In the genomic region with DNA sequence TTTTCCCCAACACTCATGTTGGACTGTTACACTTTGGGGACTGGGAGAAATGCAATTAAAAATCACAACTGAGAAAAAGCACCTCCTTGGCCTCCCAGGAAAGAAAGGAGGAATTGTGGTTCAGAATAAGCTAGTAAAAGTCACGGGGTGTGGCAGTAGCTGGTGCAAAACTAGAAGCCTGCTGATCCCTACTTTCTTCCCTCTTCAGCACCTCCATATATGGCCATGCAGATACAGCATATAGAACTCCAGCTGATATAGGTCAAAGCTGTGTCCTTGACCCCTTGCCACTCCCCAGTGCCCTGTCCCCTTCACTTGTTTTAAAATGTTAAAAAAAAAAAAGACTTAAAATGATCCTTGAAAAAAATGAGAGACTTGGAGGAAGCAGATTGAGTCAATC, we compare ENCODE assay signal across 23 cellular contexts. TPM values are rescaled to one million over a fixed set of nuclear protein-coding genes. Genes with fewer than 3 reads are reported as not detected.
DNase-seq lines count a peak whose midpoint lies in the region; ATAC-seq, FAIRE-seq and TF ChIP-seq lines count a peak whose summit lies in the region.
"Had no signal": no experiment of that assay in that cellular context is flagged by ENCODE, and none has a peak within 500 bp of the region (broad histone marks: within the 10 kb centered on the region; RNA-seq: fewer than 3 reads in every experiment).

No MANE protein-coding gene starts in this region.

- TF ChIP-seq CTCF in HepG2 (CRISPR knock-in tag; IDR thresholded peaks at IDR 0.05) = no peak
- TF ChIP-seq CTCF in right lobe of liver (IDR thresholded peaks at IDR 0.05) = no peak
- no peak for TF ChIP-seq CTCF in WTC11 (IDR thresholded peaks at IDR 0.05)
- no peak for TF ChIP-seq CTCF in mesothelial cell of epicardium (IDR thresholded peaks at IDR 0.05; ENCODE audit: unreplicated experiment)

- peaks cover 12% of the 10 kb centered on the region for H3K4me1 Mint-ChIP-seq in WTC11
- peaks cover 39% of the 10 kb centered on the region for H3K4me1 Mint-ChIP-seq in mesothelial cell of epicardium
- no peaks in the 10 kb centered on the region for H3K4me1 Mint-ChIP-seq in activated CD4-positive, alpha-beta T cell treated with anti-CD3 and anti-CD28 coated beads, Interleukin-2, amount 10 ng/mL, durations not matched to agents 24 days and 14 days
- H3K4me1 Mint-ChIP-seq: CD4-positive, alpha-beta memory T cell had no signal

- no peaks in the 10 kb centered on the region; the same call in 1 of the 2 replicates for H3K9me3 Mint-ChIP-seq in WTC11
- peaks cover 5% of the 10 kb centered on the region for H3K9me3 Mint-ChIP-seq in mesothelial cell of epicardium
- no peaks in the 10 kb centered on the region for H3K9me3 Mint-ChIP-seq in activated CD4-positive, alpha-beta T cell treated with anti-CD3 and anti-CD28 coated beads, Interleukin-2, amount 10 ng/mL, durations not matched to agents 24 days and 14 days

- BruUV-seq in HepG2 (replicated peaks; lab: Mats Ljungman, UMichigan) = no TSS peak

- H4K20me1 ChIP-seq in HepG2 (ENCODE audit: insufficient read depth, low read length) = no peaks in the 10 kb centered on the region
- H4K20me1 ChIP-seq: BLaER1 had no signal

- POLR2A ChIA-PET in HepG2 (lab: Yijun Ruan, JAX) (no interaction called here), WTC11 (lab: Charles Lee) (no interaction called here)

- H3K27ac Mint-ChIP-seq in WTC11 (no peak overlapping the region), mesothelial cell of epicardium (peak overlapping the region; percentile 82)
- H3K27ac Mint-ChIP-seq in activated CD4-positive, alpha-beta T cell treated with anti-CD3 and anti-CD28 coated beads, Interleukin-2, amount 10 ng/mL, durations not matched to agents 24 days and 14 days = no peak overlapping the region
- H3K27ac Mint-ChIP-seq: CD4-positive, alpha-beta memory T cell had no signal

- no peak overlapping the region for H3K4me2 ChIP-seq in HepG2 (ENCODE audit: low read depth, low read length)
- H3K4me2 ChIP-seq: BLaER1 had no signal

- H2AFZ ChIP-seq in HepG2 (ENCODE audit: low read length) = no peak overlapping the region
- H2AFZ ChIP-seq: GM23248 had no signal

- H3K79me2 ChIP-seq in HepG2 (ENCODE audit: insufficient read depth, low read length) = no peaks in the 10 kb centered on the region

- H3K4me1 ChIP-seq in HepG2 (ENCODE audit: insufficient read depth, low read length) (no peaks in the 10 kb centered on the region), right lobe of liver (peaks cover 0 to 33% (median 0%) of the 10 kb centered on the region in 4 donors)
- H3K4me1 ChIP-seq: BLaER1 had no signal

- H3K36me3 Mint-ChIP-seq in WTC11 (no peaks in the 10 kb centered on the region), mesothelial cell of epicardium (peaks cover 2% of the 10 kb centered on the region)
- no peaks in the 10 kb centered on the region for H3K36me3 Mint-ChIP-seq in activated CD4-positive, alpha-beta T cell treated with anti-CD3 and anti-CD28 coated beads, Interleukin-2, amount 10 ng/mL, durations not matched to agents 24 days and 14 days (ENCODE audit: low read depth)
- H3K36me3 Mint-ChIP-seq: CD4-positive, alpha-beta memory T cell had no signal

- H3K9me3 ChIP-seq in HepG2 (ENCODE audit: low read length) (no peaks in the 10 kb centered on the region), right lobe of liver (no peaks in the 10 kb centered on the region)
- H3K9me3 ChIP-seq: BLaER1 had no signal

- no peak for TF ChIP-seq RAD21 in HepG2 (CRISPR knock-in tag; IDR thresholded peaks at IDR 0.05)

- TF ChIP-seq POLR2A in HepG2 (IDR thresholded peaks at IDR 0.05; ENCODE audit: insufficient read depth in 1 of 2, low read depth in 2 of 2, low read length in 2 of 2) = no peak
- no peak for TF ChIP-seq POLR2A in right lobe of liver (IDR thresholded peaks at IDR 0.05)

- H3K27me3 Mint-ChIP-seq in WTC11 (ENCODE audit: low read depth) = no peaks in the 10 kb centered on the region
- H3K27me3 Mint-ChIP-seq in mesothelial cell of epicardium (ENCODE audit: low read depth) = no peaks in the 10 kb centered on the region
- H3K27me3 Mint-ChIP-seq in activated CD4-positive, alpha-beta T cell treated with anti-CD3 and anti-CD28 coated beads, Interleukin-2, amount 10 ng/mL, durations not matched to agents 24 days and 14 days = no peaks in the 10 kb centered on the region
- H3K27me3 Mint-ChIP-seq: CD4-positive, alpha-beta memory T cell had no signal

- intact Hi-C loops in HepG2 (cut with micrococcal nuclease; ENCODE audit: unreplicated experiment) (no loop called here), right lobe of liver (cut with DNase I) (no loop called here)
- intact Hi-C loops in activated CD4-positive, alpha-beta T cell treated with anti-CD3 and anti-CD28 coated beads, Interleukin-2, amount 10 ng/mL, durations not matched to agents 24 days and 14 days (cut with micrococcal nuclease) = no loop called here

- H3K9ac ChIP-seq in HepG2 (ENCODE audit: insufficient read depth, low read depth, low read length) = no peak overlapping the region
- H3K9ac ChIP-seq: BLaER1, GM23248 had no signal

- DNase-seq in HepG2 (ENCODE audit: low spot score) = no peak
- no peak for DNase-seq in right lobe of liver
- DNase-seq in WTC11 (ENCODE audit: low spot score) = no peak
- DNase-seq in mesothelial cell of epicardium (ENCODE audit: low spot score in 2 of 2, unreplicated experiment in 2 of 2) = no peak
- DNase-seq in NCI-H748 (lab: John Stamatoyannopoulos, UW; ENCODE audit: unreplicated experiment) = no peak
- DNase-seq in frontal cortex (ENCODE audit: low spot score in 2 of 2) = no peak
- no peak for DNase-seq in activated CD4-positive, alpha-beta T cell treated with anti-CD3 and anti-CD28 coated beads, Interleukin-2, amount 10 ng/mL, durations not matched to agents 24 days and 14 days
- no peak for DNase-seq in HTR-8/SVneo (ENCODE audit: insufficient read length, low spot score)
- DNase-seq: Calu3; CD4-positive, alpha-beta memory T cell; GM23248; NCI-H1105 treated with DMSO at 0.1 percent for 48 hours; NCI-H1694 treated with DMSO at 0.1 percent for 48 hours; NCI-H2107; NCI-H510A; NCI-H774; RPMI8226; SHP77 treated with DMSO at 0.1 percent for 48 hours had no signal

- no peak overlapping the region for H3K4me3 ChIP-seq in HepG2 (replicated peaks in 1 of 3; ENCODE audit: insufficient read depth in 1 of 3, low read depth in 2 of 3, low read length in 3 of 3)
- no peak overlapping the region for H3K4me3 ChIP-seq in right lobe of liver
- H3K4me3 ChIP-seq: BLaER1, GM23248, K562 had no signal

- H3K27me3 ChIP-seq in HepG2 (ENCODE audit: control insufficient read depth in 1 of 2, insufficient read depth in 2 of 2, low read length in 2 of 2) = no peaks in the 10 kb centered on the region
- no peaks in the 10 kb centered on the region for H3K27me3 ChIP-seq in right lobe of liver
- H3K27me3 ChIP-seq: BLaER1 had no signal

- TF ChIP-seq EP300 in HepG2 (IDR thresholded peaks at IDR 0.05; ENCODE audit: low read depth in 2 of 2, low read length in 2 of 2) (no peak), HepG2 (CRISPR knock-in tag; IDR thresholded peaks at IDR 0.05; ENCODE audit: borderline replicate concordance) (no peak)

- H3K27ac ChIP-seq in HepG2 (ENCODE audit: extremely low read length, insufficient read depth, low read length) = no peak overlapping the region
- no peak overlapping the region for H3K27ac ChIP-seq in right lobe of liver
- H3K27ac ChIP-seq: BLaER1, GM23248 had no signal

- 13% methylated on average over 1 of the region's 1 CpG for WGBS in HepG2 (ENCODE audit: low lambda C conversion rate)
- WGBS in right lobe of liver (ENCODE audit: insufficient coverage, low coverage, low lambda C conversion rate, missing lambda C conversion rate) = 86% methylated on average over 1 of the region's 1 CpG

- FAIRE-seq in HepG2 (lab: Jason Lieb, UNC) (no peak), frontal cortex (lab: Jason Lieb, UNC) (no peak), HTR-8/SVneo (lab: Jason Lieb, UNC) (no peak)
- FAIRE-seq: K562 had no signal

- H3K36me3 ChIP-seq in HepG2 (replicated peaks in 1 of 2; ENCODE audit: control insufficient read depth in 1 of 2, insufficient read depth in 2 of 2, low read length in 2 of 2) (no peaks in the 10 kb centered on the region), right lobe of liver (no peaks in the 10 kb centered on the region)
- H3K36me3 ChIP-seq: BLaER1 had no signal

- H3K4me3 Mint-ChIP-seq in WTC11 (no peak overlapping the region), mesothelial cell of epicardium (no peak overlapping the region)
- no peak overlapping the region for H3K4me3 Mint-ChIP-seq in activated CD4-positive, alpha-beta T cell treated with anti-CD3 and anti-CD28 coated beads, Interleukin-2, amount 10 ng/mL, durations not matched to agents 24 days and 14 days
- H3K4me3 Mint-ChIP-seq: CD4-positive, alpha-beta memory T cell had no signal

- ATAC-seq in HepG2 = no peak
- ATAC-seq in right lobe of liver = no peak
- ATAC-seq in WTC11 = peak; percentile 78
- ATAC-seq: HCT116, K562, SK-N-SH treated with all-trans-retinoic acid at 6 μM for 48 hours had no signal

- CTCF ChIA-PET in HepG2 (lab: Yijun Ruan, JAX; ENCODE audit: low intra/inter-chr PET ratio, low total read pairs) = no interaction called here
- CTCF ChIA-PET in WTC11 (lab: Charles Lee) = no interaction called here

- in situ Hi-C loops in HepG2 (cut with HindIII; ENCODE audit: extremely low pct_ligation_motif_present, low pct_unique_long_range_greater_than_20kb) = no loop called here

RNA-seq across cellular contexts. Expression of a gene that starts 5.5 kb away (rescaled TPM):
- 0.28 and 0.44 TPM in 2 replicates for total RNA-seq in HepG2 (2016; rRNA removed; fragmentation: Illumina TruSeq; extraction: Trizol)
- 0.30 TPM in 1 of 2 replicates, not detected in the other for total RNA-seq in HepG2 (2016; cell fraction: cytosol; rRNA removed; fragmentation: Illumina TruSeq; extraction: Trizol; ENCODE audit: low read depth)
- total RNA-seq in HepG2 (2016; cell fraction: insoluble cytoplasmic fraction; rRNA removed; fragmentation: Illumina TruSeq; extraction: Trizol) = 0.13 and 0.71 TPM in 2 replicates
- total RNA-seq in HepG2 (2016; cell fraction: membrane; rRNA removed; fragmentation: Illumina TruSeq; extraction: Trizol) = 0.19 and 0.28 TPM in 2 replicates
- 1.0 and 1.3 TPM in 2 replicates for total RNA-seq in HepG2 (2016; cell fraction: nucleus; rRNA removed; fragmentation: Illumina TruSeq; extraction: Trizol)
- 5.3 and 8.8 TPM in 2 replicates for polyA plus RNA-seq in HepG2 (2011; rRNA removed)
- 2.3 and 7.0 TPM in 2 replicates for polyA plus RNA-seq in HepG2 (2011; cell fraction: cytosol; rRNA removed)
- polyA plus RNA-seq in HepG2 (2011; cell fraction: nucleus; rRNA removed) = 2.4 and 4.4 TPM in 2 replicates
- 4.0 and 8.2 TPM in 2 replicates for polyA plus RNA-seq in HepG2 (2012)
- polyA plus RNA-seq in HepG2 (2016; cell fraction: cytosol; fragmentation: Illumina TruSeq; extraction: Trizol; ENCODE audit: low read depth) = not detected in 2 replicates
- polyA plus RNA-seq in HepG2 (2016; cell fraction: insoluble cytoplasmic fraction; fragmentation: Illumina TruSeq; extraction: Trizol; ENCODE audit: low read depth) = 0.17 and 0.23 TPM in 2 replicates
- 0.03 TPM in 1 of 2 replicates, not detected in the other for polyA plus RNA-seq in HepG2 (2016; cell fraction: membrane; fragmentation: Illumina TruSeq; extraction: Trizol; ENCODE audit: low read depth)
- 0.52 and 0.96 TPM in 2 replicates for polyA plus RNA-seq in HepG2 (2016; cell fraction: nucleus; fragmentation: Illumina TruSeq; extraction: Trizol; ENCODE audit: insufficient read depth, low read depth)
- polyA minus RNA-seq in HepG2 (2011; rRNA and poly(A)+ RNA removed; ENCODE audit: low replicate concordance) = 0.91 and 3.6 TPM in 2 replicates
- 5.2 and 9.4 TPM in 2 replicates for polyA minus RNA-seq in HepG2 (2011; cell fraction: cytosol; rRNA and poly(A)+ RNA removed)
- 9.3 and 16.4 TPM in 2 replicates for polyA minus RNA-seq in HepG2 (2011; cell fraction: nucleus; rRNA and poly(A)+ RNA removed)
- total RNA-seq in right lobe of liver = 10 to 100 TPM in 3 of 6 experiments, 1 to 10 TPM in 3; 3.5 to 15.2 (median 11.3) TPM
- 0.50 to 1.0 TPM (median 0.79 TPM) in 3 replicates for total RNA-seq in WTC11 (2021)
- 98.6 to 101 TPM (median 98.6 TPM) in 3 replicates for total RNA-seq in mesothelial cell of epicardium
- 97.4 TPM for total RNA-seq in frontal cortex
- not detected in 2 replicates for total RNA-seq in activated CD4-positive, alpha-beta T cell treated with anti-CD3 and anti-CD28 coated beads, Interleukin-2, amount 10 ng/mL, durations not matched to agents 24 days and 14 days
- total RNA-seq: A673; CD4-positive, alpha-beta memory T cell had no signal
- polyA plus RNA-seq: CD4-positive, alpha-beta memory T cell; K562 had no signal
